Comparison of ENCODE assay signal across 1 cellular context in the genomic region with DNA sequence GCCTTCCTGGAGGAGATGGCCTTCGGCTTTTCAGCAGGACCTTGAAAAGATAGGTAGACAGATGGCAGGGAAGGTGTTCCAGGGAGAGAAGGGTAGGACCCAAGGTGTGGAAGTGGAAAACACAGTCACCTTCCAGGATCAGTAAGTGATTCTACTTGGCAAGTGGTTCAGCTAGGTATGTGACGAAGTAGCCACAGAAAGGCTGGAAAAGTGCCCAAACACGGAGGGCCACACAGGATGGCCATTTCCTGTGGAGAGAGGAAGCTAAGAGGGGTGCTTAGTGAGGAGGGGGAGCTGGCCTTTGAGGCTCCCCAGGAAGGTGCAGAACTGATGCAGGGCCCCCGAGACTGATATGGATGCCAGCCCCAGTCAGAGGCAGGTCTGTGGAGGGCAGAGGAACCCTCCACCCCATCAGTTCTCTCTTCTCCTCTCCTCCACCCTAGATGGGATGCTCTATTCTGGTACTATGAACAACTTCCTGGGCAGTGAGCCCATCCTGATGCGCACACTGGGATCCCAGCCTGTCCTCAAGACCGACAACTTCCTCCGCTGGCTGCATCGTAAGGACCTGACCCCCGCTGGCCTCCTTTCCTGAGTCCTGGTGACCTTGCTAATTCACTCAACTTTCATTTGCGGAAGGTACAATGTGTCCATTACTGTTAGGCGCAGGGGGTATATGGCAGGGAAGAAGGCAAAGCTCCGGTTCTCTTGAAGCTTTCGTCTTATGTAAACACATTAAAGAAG.
A peak's percentile ranks its signal among the peaks of the same experiment; 100 is the strongest.
TF ChIP-seq lines count a peak whose summit lies in the region.

No MANE protein-coding gene starts in this region.

TF ChIP-seq in K562, 482 proteins besides CTCF, POLR2A, EP300 and RAD21:
- TF ChIP-seq JUN (IDR thresholded peaks at IDR 0.05; ENCODE audit: borderline replicate concordance, low read depth, low read length) (no peak), JUN (CRISPR knock-in tag; IDR thresholded peaks at IDR 0.05; ENCODE audit: borderline replicate concordance) (peak; percentile 8; the same call in 1 of the 2 replicates), CTBP1 (IDR thresholded peaks at IDR 0.05; ENCODE audit: borderline replicate concordance) (peak; percentile 14; the same call in 1 of the 2 replicates), NR2C2 (CRISPR knock-in tag; IDR thresholded peaks at IDR 0.05) (0 out of 2 replicates have a peak, but pooled peaks have one; percentile 23), NR2C2 (tag; IDR thresholded peaks at IDR 0.05) (no peak), FOSL1 (tag; conservative IDR thresholded peaks at IDR 0.05) (0 out of 2 replicates have a peak, but pooled peaks have one; percentile 2), SOX6 (IDR thresholded peaks at IDR 0.05) (no peak), ZFP36 (IDR thresholded peaks at IDR 0.05; ENCODE audit: low read depth, low read length, partially characterized antibody) (peak; percentile 20), KDM5B (IDR thresholded peaks at IDR 0.05; ENCODE audit: insufficient replicate concordance, low read depth, low read length) (no peak), TEAD1 (CRISPR knock-in tag; IDR thresholded peaks at IDR 0.05) (0 out of 4 replicates have a peak, but pooled peaks of 1 of the 2 experiments have one; percentile 3), FOXP1 (CRISPR knock-in tag; IDR thresholded peaks at IDR 0.05) (0 out of 2 replicates have a peak, but pooled peaks have one; percentile 32)
- TF ChIP-seq, protein P1, sequence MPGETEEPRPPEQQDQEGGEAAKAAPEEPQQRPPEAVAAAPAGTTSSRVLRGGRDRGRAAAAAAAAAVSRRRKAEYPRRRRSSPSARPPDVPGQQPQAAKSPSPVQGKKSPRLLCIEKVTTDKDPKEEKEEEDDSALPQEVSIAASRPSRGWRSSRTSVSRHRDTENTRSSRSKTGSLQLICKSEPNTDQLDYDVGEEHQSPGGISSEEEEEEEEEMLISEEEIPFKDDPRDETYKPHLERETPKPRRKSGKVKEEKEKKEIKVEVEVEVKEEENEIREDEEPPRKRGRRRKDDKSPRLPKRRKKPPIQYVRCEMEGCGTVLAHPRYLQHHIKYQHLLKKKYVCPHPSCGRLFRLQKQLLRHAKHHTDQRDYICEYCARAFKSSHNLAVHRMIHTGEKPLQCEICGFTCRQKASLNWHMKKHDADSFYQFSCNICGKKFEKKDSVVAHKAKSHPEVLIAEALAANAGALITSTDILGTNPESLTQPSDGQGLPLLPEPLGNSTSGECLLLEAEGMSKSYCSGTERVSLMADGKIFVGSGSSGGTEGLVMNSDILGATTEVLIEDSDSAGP (CRISPR knock-in tag; IDR thresholded peaks at IDR 0.05), result peak; percentile 21; the same call in 1 of the 2 replicates
- TF ChIP-seq, protein P2, sequence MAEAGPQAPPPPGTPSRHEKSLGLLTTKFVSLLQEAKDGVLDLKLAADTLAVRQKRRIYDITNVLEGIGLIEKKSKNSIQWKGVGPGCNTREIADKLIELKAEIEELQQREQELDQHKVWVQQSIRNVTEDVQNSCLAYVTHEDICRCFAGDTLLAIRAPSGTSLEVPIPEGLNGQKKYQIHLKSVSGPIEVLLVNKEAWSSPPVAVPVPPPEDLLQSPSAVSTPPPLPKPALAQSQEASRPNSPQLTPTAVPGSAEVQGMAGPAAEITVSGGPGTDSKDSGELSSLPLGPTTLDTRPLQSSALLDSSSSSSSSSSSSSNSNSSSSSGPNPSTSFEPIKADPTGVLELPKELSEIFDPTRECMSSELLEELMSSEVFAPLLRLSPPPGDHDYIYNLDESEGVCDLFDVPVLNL (CRISPR knock-in tag; IDR thresholded peaks at IDR 0.05; ENCODE audit: low read depth), result no peak
- TF ChIP-seq, protein P3, sequence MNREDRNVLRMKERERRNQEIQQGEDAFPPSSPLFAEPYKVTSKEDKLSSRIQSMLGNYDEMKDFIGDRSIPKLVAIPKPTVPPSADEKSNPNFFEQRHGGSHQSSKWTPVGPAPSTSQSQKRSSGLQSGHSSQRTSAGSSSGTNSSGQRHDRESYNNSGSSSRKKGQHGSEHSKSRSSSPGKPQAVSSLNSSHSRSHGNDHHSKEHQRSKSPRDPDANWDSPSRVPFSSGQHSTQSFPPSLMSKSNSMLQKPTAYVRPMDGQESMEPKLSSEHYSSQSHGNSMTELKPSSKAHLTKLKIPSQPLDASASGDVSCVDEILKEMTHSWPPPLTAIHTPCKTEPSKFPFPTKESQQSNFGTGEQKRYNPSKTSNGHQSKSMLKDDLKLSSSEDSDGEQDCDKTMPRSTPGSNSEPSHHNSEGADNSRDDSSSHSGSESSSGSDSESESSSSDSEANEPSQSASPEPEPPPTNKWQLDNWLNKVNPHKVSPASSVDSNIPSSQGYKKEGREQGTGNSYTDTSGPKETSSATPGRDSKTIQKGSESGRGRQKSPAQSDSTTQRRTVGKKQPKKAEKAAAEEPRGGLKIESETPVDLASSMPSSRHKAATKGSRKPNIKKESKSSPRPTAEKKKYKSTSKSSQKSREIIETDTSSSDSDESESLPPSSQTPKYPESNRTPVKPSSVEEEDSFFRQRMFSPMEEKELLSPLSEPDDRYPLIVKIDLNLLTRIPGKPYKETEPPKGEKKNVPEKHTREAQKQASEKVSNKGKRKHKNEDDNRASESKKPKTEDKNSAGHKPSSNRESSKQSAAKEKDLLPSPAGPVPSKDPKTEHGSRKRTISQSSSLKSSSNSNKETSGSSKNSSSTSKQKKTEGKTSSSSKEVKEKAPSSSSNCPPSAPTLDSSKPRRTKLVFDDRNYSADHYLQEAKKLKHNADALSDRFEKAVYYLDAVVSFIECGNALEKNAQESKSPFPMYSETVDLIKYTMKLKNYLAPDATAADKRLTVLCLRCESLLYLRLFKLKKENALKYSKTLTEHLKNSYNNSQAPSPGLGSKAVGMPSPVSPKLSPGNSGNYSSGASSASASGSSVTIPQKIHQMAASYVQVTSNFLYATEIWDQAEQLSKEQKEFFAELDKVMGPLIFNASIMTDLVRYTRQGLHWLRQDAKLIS (CRISPR knock-in tag; IDR thresholded peaks at IDR 0.05), result 0 out of 2 replicates have a peak, but pooled peaks have one; percentile 3
